Comparison of ENCODE assay signal across 33 cellular contexts in genomic region chr13:85719749-85720148, GRCh38.
"Had no signal": no experiment of that assay in that cellular context is flagged by ENCODE, and none has a peak within 500 bp of the region (broad histone marks: within the 10 kb centered on the region; RNA-seq: fewer than 3 reads in every experiment).

No MANE protein-coding gene starts in this region.

- H3K4me3 Mint-ChIP-seq: activated CD4-positive, alpha-beta memory T cell treated with anti-CD3 and anti-CD28 coated beads for 36 hours; activated CD4-positive, alpha-beta T cell treated with anti-CD3 and anti-CD28 coated beads for 36 hours; activated CD4-positive, alpha-beta T cell treated with anti-CD3 and anti-CD28 coated beads, Interleukin-2, amount 10 ng/mL, durations not matched to agents 24 days and 14 days; activated CD8-positive, alpha-beta memory T cell treated with anti-CD3 and anti-CD28 coated beads, Interleukin-2, amount 10 ng/mL, durations not matched to agents 7 days and 5 days; activated CD8-positive, alpha-beta T cell treated with anti-CD3 and anti-CD28 coated beads, Interleukin-2, amount 10 ng/mL, durations not matched to agents 7 days and 5 days; activated naive CD8-positive, alpha-beta T cell; central memory CD8-positive, alpha-beta T cell; dendritic cell treated with granulocyte-macrophage colony-stimulating factor and Interleukin-4, amounts not matched to agents 40 ng/mL and 50 ng/mL, for 4 days; endodermal cell; T-helper 17 cell; T-helper 2 cell treated with Interferon-gamma antibody and Interleukin-4, amounts not matched to agents 5 μg/mL and 100 μg/mL, for 36 hours had no signal

- H3K36me3 ChIP-seq: brain microvascular endothelial cell had no signal

- H3K9me3 Mint-ChIP-seq: activated CD4-positive, alpha-beta memory T cell treated with anti-CD3 and anti-CD28 coated beads for 36 hours; activated CD4-positive, alpha-beta T cell treated with anti-CD3 and anti-CD28 coated beads, Interleukin-2, amount 10 ng/mL, durations not matched to agents 24 days and 14 days; central memory CD8-positive, alpha-beta T cell; dendritic cell treated with granulocyte-macrophage colony-stimulating factor and Interleukin-4, amounts not matched to agents 40 ng/mL and 50 ng/mL, for 4 days; endodermal cell; T-helper 2 cell treated with Interferon-gamma antibody and Interleukin-4, amounts not matched to agents 5 μg/mL and 100 μg/mL, for 36 hours had no signal

- H3K27ac Mint-ChIP-seq: activated CD4-positive, alpha-beta memory T cell treated with anti-CD3 and anti-CD28 coated beads for 36 hours; activated CD4-positive, alpha-beta T cell treated with anti-CD3 and anti-CD28 coated beads for 36 hours; activated CD4-positive, alpha-beta T cell treated with anti-CD3 and anti-CD28 coated beads, Interleukin-2, amount 10 ng/mL, durations not matched to agents 24 days and 14 days; activated CD8-positive, alpha-beta memory T cell treated with anti-CD3 and anti-CD28 coated beads, Interleukin-2, amount 10 ng/mL, durations not matched to agents 7 days and 5 days; activated CD8-positive, alpha-beta T cell treated with anti-CD3 and anti-CD28 coated beads, Interleukin-2, amount 10 ng/mL, durations not matched to agents 7 days and 5 days; activated naive CD8-positive, alpha-beta T cell; dendritic cell treated with granulocyte-macrophage colony-stimulating factor and Interleukin-4, amounts not matched to agents 40 ng/mL and 50 ng/mL, for 4 days; endodermal cell; T-helper 17 cell; T-helper 2 cell treated with Interferon-gamma antibody and Interleukin-4, amounts not matched to agents 5 μg/mL and 100 μg/mL, for 36 hours had no signal

- H3K27ac ChIP-seq: brain microvascular endothelial cell, coronary artery, dorsolateral prefrontal cortex had no signal

- H3K4me3 ChIP-seq: coronary artery, dorsolateral prefrontal cortex had no signal

- DNase-seq: activated CD4-positive, alpha-beta memory T cell treated with anti-CD3 and anti-CD28 coated beads for 36 hours; activated CD4-positive, alpha-beta T cell treated with anti-CD3 and anti-CD28 coated beads for 36 hours; activated CD4-positive, alpha-beta T cell treated with anti-CD3 and anti-CD28 coated beads, Interleukin-2, amount 10 ng/mL, durations not matched to agents 24 days and 14 days; activated CD4-positive, CD25-positive, alpha-beta regulatory T cell; activated CD4-positive, CD25-positive, alpha-beta regulatory T cell treated with anti-CD3 and anti-CD28 coated beads, Interleukin-2, amount 50 U/mL, for 72 hours; activated CD8-positive, alpha-beta memory T cell treated with anti-CD3 and anti-CD28 coated beads, Interleukin-2, amount 10 ng/mL, durations not matched to agents 7 days and 5 days; activated CD8-positive, alpha-beta memory T cell treated with anti-CD3 and anti-CD28 coated beads, Interleukin-2, amount 50 U/mL, for 4 hours; activated CD8-positive, alpha-beta T cell treated with anti-CD3 and anti-CD28 coated beads, Interleukin-2, amount 10 ng/mL, durations not matched to agents 7 days and 5 days; activated effector memory CD4-positive, alpha-beta T cell treated with Interleukin-2 at 50 U/mL for 16 hours; activated gamma-delta T cell treated with Interleukin-2 at 50 U/mL for 16 hours; activated naive CD4-positive, alpha-beta T cell treated with anti-CD3 and anti-CD28 coated beads, Interleukin-2, amount 50 U/mL, for 16 hours; activated naive CD4-positive, alpha-beta T cell treated with Interleukin-2 at 50 U/mL for 16 hours; activated T-cell treated with anti-CD3 and anti-CD28 coated beads, Interleukin-2, amount 50 U/mL, for 1 hour; activated T-cell treated with anti-CD3 and anti-CD28 coated beads, Interleukin-2, amount 50 U/mL, for 48 hours; amniotic stem cell; anterior cingulate cortex; brain microvascular endothelial cell; dorsolateral prefrontal cortex; effector memory CD4-positive, alpha-beta T cell; endodermal cell; foreskin fibroblast; head of caudate nucleus; T-helper 1 cell; T-helper 17 cell; T1000 had no signal

- H3K27me3 Mint-ChIP-seq: activated CD4-positive, alpha-beta memory T cell treated with anti-CD3 and anti-CD28 coated beads for 36 hours; activated CD4-positive, alpha-beta T cell treated with anti-CD3 and anti-CD28 coated beads for 36 hours; activated CD4-positive, alpha-beta T cell treated with anti-CD3 and anti-CD28 coated beads, Interleukin-2, amount 10 ng/mL, durations not matched to agents 24 days and 14 days; activated CD8-positive, alpha-beta memory T cell treated with anti-CD3 and anti-CD28 coated beads, Interleukin-2, amount 10 ng/mL, durations not matched to agents 7 days and 5 days; activated naive CD8-positive, alpha-beta T cell; central memory CD8-positive, alpha-beta T cell; dendritic cell treated with granulocyte-macrophage colony-stimulating factor and Interleukin-4, amounts not matched to agents 40 ng/mL and 50 ng/mL, for 4 days; T-helper 17 cell had no signal

- FAIRE-seq: astrocyte, bronchial epithelial cell had no signal

- H3K36me3 Mint-ChIP-seq: activated CD4-positive, alpha-beta memory T cell treated with anti-CD3 and anti-CD28 coated beads for 36 hours; activated CD8-positive, alpha-beta memory T cell treated with anti-CD3 and anti-CD28 coated beads, Interleukin-2, amount 10 ng/mL, durations not matched to agents 7 days and 5 days; activated naive CD8-positive, alpha-beta T cell had no signal

- H3K27me3 ChIP-seq: brain microvascular endothelial cell, dorsolateral prefrontal cortex had no signal

- ATAC-seq: activated CD4-positive, alpha-beta T cell treated with anti-CD3 and anti-CD28 coated beads for 36 hours; activated CD8-positive, alpha-beta memory T cell treated with anti-CD3 and anti-CD28 coated beads, Interleukin-2, amount 10 ng/mL, durations not matched to agents 7 days and 5 days; activated CD8-positive, alpha-beta T cell treated with anti-CD3 and anti-CD28 coated beads, Interleukin-2, amount 10 ng/mL, durations not matched to agents 7 days and 5 days; esophagus mucosa; T-helper 17 cell had no signal

- H3K4me1 Mint-ChIP-seq: activated CD4-positive, alpha-beta T cell treated with anti-CD3 and anti-CD28 coated beads for 36 hours; activated CD4-positive, alpha-beta T cell treated with anti-CD3 and anti-CD28 coated beads, Interleukin-2, amount 10 ng/mL, durations not matched to agents 24 days and 14 days; activated CD8-positive, alpha-beta memory T cell treated with anti-CD3 and anti-CD28 coated beads, Interleukin-2, amount 10 ng/mL, durations not matched to agents 7 days and 5 days; central memory CD8-positive, alpha-beta T cell; endodermal cell; T-helper 17 cell had no signal
